ENCODE assay signal across 1 cellular context in the genomic region with DNA sequence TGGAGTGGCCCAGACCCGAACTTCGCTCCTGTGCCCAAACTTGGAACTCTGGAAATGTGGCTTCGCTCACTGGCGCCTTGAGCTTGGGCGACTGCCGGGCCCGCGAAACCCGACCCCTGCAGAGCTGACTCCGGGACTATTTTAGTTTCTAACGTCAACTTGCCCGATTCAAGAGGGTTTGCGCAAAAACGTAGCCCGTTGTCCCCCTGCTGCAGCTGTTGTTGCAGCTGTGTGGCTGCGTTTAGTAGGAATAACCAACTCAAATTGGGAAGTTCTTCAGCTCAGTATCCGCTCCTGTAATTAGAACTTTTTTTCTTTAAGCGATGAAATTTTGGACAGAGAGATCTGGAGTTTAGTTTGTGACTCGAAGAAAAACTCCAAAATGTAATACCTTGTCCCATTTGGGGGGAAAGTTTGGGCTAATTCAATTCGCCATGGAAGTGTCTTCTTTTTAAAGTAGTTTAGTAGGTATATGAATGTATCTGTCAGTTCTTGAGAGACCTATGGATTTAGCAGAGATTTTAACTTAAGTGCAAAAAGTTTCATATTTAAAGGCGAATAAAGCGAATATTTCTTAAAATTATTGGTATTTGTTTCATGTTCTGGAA.
A peak's percentile ranks its signal among the peaks of the same experiment; 100 is the strongest.
TF ChIP-seq lines count a peak whose summit lies in the region.

No MANE protein-coding gene starts in this region.

TF ChIP-seq in K562, 482 proteins besides CTCF, POLR2A, EP300 and RAD21 (continued from another document and continues in another):
- TF ChIP-seq, protein P1, sequence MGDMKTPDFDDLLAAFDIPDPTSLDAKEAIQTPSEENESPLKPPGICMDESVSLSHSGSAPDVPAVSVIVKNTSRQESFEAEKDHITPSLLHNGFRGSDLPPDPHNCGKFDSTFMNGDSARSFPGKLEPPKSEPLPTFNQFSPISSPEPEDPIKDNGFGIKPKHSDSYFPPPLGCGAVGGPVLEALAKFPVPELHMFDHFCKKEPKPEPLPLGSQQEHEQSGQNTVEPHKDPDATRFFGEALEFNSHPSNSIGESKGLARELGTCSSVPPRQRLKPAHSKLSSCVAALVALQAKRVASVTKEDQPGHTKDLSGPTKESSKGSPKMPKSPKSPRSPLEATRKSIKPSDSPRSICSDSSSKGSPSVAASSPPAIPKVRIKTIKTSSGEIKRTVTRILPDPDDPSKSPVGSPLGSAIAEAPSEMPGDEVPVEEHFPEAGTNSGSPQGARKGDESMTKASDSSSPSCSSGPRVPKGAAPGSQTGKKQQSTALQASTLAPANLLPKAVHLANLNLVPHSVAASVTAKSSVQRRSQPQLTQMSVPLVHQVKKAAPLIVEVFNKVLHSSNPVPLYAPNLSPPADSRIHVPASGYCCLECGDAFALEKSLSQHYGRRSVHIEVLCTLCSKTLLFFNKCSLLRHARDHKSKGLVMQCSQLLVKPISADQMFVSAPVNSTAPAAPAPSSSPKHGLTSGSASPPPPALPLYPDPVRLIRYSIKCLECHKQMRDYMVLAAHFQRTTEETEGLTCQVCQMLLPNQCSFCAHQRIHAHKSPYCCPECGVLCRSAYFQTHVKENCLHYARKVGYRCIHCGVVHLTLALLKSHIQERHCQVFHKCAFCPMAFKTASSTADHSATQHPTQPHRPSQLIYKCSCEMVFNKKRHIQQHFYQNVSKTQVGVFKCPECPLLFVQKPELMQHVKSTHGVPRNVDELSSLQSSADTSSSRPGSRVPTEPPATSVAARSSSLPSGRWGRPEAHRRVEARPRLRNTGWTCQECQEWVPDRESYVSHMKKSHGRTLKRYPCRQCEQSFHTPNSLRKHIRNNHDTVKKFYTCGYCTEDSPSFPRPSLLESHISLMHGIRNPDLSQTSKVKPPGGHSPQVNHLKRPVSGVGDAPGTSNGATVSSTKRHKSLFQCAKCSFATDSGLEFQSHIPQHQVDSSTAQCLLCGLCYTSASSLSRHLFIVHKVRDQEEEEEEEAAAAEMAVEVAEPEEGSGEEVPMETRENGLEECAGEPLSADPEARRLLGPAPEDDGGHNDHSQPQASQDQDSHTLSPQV (IDR thresholded peaks at IDR 0.05): no peak
- no peak for TF ChIP-seq PHF21A (IDR thresholded peaks at IDR 0.05; ENCODE audit: borderline replicate concordance, low read depth)
- TF ChIP-seq SIN3A (IDR thresholded peaks at IDR 0.05; ENCODE audit: borderline replicate concordance in 2 of 2, control insufficient read depth in 1 of 2, low read depth in 2 of 2, low read length in 2 of 2): 0 out of 4 replicates have a peak, but pooled peaks of 1 of the 2 experiments have one; percentile 76
- TF ChIP-seq, protein P2, sequence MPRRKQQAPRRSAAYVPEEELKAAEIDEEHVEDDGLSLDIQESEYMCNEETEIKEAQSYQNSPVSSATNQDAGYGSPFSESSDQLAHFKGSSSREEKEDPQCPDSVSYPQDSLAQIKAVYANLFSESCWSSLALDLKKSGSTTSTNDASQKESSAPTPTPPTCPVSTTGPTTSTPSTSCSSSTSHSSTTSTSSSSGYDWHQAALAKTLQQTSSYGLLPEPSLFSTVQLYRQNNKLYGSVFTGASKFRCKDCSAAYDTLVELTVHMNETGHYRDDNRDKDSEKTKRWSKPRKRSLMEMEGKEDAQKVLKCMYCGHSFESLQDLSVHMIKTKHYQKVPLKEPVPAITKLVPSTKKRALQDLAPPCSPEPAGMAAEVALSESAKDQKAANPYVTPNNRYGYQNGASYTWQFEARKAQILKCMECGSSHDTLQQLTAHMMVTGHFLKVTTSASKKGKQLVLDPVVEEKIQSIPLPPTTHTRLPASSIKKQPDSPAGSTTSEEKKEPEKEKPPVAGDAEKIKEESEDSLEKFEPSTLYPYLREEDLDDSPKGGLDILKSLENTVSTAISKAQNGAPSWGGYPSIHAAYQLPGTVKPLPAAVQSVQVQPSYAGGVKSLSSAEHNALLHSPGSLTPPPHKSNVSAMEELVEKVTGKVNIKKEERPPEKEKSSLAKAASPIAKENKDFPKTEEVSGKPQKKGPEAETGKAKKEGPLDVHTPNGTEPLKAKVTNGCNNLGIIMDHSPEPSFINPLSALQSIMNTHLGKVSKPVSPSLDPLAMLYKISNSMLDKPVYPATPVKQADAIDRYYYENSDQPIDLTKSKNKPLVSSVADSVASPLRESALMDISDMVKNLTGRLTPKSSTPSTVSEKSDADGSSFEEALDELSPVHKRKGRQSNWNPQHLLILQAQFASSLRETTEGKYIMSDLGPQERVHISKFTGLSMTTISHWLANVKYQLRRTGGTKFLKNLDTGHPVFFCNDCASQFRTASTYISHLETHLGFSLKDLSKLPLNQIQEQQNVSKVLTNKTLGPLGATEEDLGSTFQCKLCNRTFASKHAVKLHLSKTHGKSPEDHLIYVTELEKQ (CRISPR knock-in tag; IDR thresholded peaks at IDR 0.05): 0 out of 2 replicates have a peak, but pooled peaks have one; percentile 12
- 0 out of 2 replicates have a peak, but pooled peaks have one; percentile 52 for TF ChIP-seq ZNF140 (CRISPR knock-in tag; IDR thresholded peaks at IDR 0.05)
- no peak for TF ChIP-seq SIX5 (IDR thresholded peaks at IDR 0.05; ENCODE audit: borderline replicate concordance in 1 of 2, insufficient read depth in 1 of 2, low read depth in 1 of 2, low read length in 2 of 2)
- 0 out of 2 replicates have a peak, but pooled peaks have one; percentile 38 for TF ChIP-seq ZNF23 (CRISPR knock-in tag; IDR thresholded peaks at IDR 0.05)
- TF ChIP-seq BRD4 (IDR thresholded peaks at IDR 0.05): 0 out of 2 replicates have a peak, but pooled peaks have one; percentile 76
- TF ChIP-seq, protein P3, sequence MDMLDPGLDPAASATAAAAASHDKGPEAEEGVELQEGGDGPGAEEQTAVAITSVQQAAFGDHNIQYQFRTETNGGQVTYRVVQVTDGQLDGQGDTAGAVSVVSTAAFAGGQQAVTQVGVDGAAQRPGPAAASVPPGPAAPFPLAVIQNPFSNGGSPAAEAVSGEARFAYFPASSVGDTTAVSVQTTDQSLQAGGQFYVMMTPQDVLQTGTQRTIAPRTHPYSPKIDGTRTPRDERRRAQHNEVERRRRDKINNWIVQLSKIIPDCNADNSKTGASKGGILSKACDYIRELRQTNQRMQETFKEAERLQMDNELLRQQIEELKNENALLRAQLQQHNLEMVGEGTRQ (CRISPR knock-in tag; IDR thresholded peaks at IDR 0.05): no peak
- peak; percentile 6 for TF ChIP-seq CHD4 (IDR thresholded peaks at IDR 0.05; ENCODE audit: insufficient read depth, insufficient replicate concordance, low read depth, low read length, poor library complexity, severe bottlenecking)
- no peak for TF ChIP-seq POLR2AphosphoS2 (IDR thresholded peaks at IDR 0.05; ENCODE audit: low read length)
- TF ChIP-seq POLR3A (IDR thresholded peaks at IDR 0.05; ENCODE audit: borderline replicate concordance, extremely low read depth, insufficient read depth, insufficient read length): no peak
- TF ChIP-seq ZNF444 (CRISPR knock-in tag; IDR thresholded peaks at IDR 0.05): 0 out of 2 replicates have a peak, but pooled peaks have one; percentile 11
- TF ChIP-seq CEBPB (tag; IDR thresholded peaks at IDR 0.05): no peak
- TF ChIP-seq MYC (IDR thresholded peaks at IDR 0.05; ENCODE audit: low read depth, low read length): no peak
- TF ChIP-seq MYC (CRISPR knock-in tag; IDR thresholded peaks at IDR 0.05; ENCODE audit: borderline replicate concordance, low read depth): no peak; the same call in 1 of the 2 replicates
- TF ChIP-seq ZNF174 (CRISPR knock-in tag; IDR thresholded peaks at IDR 0.05): no peak
- TF ChIP-seq MTA2 (IDR thresholded peaks at IDR 0.05; ENCODE audit: low read depth): 0 out of 2 replicates have a peak, but pooled peaks have one; percentile 9
- no peak for TF ChIP-seq CHD2 (IDR thresholded peaks at IDR 0.05; ENCODE audit: low read depth, low read length)
- no peak for TF ChIP-seq ETV6 (IDR thresholded peaks at IDR 0.05; ENCODE audit: borderline replicate concordance in 1 of 2, low read depth in 2 of 2, low read length in 1 of 2)
- TF ChIP-seq ETV6 (CRISPR knock-in tag; IDR thresholded peaks at IDR 0.05; ENCODE audit: borderline replicate concordance): no peak
- TF ChIP-seq CHD1 (IDR thresholded peaks at IDR 0.05; ENCODE audit: low read length): peak; percentile 100
- TF ChIP-seq, protein P4, sequence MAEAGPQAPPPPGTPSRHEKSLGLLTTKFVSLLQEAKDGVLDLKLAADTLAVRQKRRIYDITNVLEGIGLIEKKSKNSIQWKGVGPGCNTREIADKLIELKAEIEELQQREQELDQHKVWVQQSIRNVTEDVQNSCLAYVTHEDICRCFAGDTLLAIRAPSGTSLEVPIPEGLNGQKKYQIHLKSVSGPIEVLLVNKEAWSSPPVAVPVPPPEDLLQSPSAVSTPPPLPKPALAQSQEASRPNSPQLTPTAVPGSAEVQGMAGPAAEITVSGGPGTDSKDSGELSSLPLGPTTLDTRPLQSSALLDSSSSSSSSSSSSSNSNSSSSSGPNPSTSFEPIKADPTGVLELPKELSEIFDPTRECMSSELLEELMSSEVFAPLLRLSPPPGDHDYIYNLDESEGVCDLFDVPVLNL (CRISPR knock-in tag; IDR thresholded peaks at IDR 0.05; ENCODE audit: low read depth): 0 out of 2 replicates have a peak, but pooled peaks have one; percentile 8
- no peak for TF ChIP-seq TBP (optimal IDR thresholded peaks at IDR 0.05; ENCODE audit: low read depth, low read length)
- TF ChIP-seq, protein P5, sequence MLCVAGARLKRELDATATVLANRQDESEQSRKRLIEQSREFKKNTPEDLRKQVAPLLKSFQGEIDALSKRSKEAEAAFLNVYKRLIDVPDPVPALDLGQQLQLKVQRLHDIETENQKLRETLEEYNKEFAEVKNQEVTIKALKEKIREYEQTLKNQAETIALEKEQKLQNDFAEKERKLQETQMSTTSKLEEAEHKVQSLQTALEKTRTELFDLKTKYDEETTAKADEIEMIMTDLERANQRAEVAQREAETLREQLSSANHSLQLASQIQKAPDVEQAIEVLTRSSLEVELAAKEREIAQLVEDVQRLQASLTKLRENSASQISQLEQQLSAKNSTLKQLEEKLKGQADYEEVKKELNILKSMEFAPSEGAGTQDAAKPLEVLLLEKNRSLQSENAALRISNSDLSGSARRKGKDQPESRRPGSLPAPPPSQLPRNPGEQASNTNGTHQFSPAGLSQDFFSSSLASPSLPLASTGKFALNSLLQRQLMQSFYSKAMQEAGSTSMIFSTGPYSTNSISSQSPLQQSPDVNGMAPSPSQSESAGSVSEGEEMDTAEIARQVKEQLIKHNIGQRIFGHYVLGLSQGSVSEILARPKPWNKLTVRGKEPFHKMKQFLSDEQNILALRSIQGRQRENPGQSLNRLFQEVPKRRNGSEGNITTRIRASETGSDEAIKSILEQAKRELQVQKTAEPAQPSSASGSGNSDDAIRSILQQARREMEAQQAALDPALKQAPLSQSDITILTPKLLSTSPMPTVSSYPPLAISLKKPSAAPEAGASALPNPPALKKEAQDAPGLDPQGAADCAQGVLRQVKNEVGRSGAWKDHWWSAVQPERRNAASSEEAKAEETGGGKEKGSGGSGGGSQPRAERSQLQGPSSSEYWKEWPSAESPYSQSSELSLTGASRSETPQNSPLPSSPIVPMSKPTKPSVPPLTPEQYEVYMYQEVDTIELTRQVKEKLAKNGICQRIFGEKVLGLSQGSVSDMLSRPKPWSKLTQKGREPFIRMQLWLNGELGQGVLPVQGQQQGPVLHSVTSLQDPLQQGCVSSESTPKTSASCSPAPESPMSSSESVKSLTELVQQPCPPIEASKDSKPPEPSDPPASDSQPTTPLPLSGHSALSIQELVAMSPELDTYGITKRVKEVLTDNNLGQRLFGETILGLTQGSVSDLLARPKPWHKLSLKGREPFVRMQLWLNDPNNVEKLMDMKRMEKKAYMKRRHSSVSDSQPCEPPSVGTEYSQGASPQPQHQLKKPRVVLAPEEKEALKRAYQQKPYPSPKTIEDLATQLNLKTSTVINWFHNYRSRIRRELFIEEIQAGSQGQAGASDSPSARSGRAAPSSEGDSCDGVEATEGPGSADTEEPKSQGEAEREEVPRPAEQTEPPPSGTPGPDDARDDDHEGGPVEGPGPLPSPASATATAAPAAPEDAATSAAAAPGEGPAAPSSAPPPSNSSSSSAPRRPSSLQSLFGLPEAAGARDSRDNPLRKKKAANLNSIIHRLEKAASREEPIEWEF (CRISPR knock-in tag; IDR thresholded peaks at IDR 0.05): no peak
- no peak for TF ChIP-seq COPS2 (conservative IDR thresholded peaks at IDR 0.05)
- TF ChIP-seq ZNF668 (CRISPR knock-in tag; IDR thresholded peaks at IDR 0.05): no peak
- TF ChIP-seq GTF2E2 (tag; IDR thresholded peaks at IDR 0.05): no peak
- TF ChIP-seq, protein P6, sequence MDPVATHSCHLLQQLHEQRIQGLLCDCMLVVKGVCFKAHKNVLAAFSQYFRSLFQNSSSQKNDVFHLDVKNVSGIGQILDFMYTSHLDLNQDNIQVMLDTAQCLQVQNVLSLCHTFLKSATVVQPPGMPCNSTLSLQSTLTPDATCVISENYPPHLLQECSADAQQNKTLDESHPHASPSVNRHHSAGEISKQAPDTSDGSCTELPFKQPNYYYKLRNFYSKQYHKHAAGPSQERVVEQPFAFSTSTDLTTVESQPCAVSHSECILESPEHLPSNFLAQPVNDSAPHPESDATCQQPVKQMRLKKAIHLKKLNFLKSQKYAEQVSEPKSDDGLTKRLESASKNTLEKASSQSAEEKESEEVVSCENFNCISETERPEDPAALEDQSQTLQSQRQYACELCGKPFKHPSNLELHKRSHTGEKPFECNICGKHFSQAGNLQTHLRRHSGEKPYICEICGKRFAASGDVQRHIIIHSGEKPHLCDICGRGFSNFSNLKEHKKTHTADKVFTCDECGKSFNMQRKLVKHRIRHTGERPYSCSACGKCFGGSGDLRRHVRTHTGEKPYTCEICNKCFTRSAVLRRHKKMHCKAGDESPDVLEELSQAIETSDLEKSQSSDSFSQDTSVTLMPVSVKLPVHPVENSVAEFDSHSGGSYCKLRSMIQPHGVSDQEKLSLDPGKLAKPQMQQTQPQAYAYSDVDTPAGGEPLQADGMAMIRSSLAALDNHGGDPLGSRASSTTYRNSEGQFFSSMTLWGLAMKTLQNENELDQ (CRISPR knock-in tag; IDR thresholded peaks at IDR 0.05; ENCODE audit: borderline replicate concordance): peak; percentile 78; the same call in 1 of the 2 replicates
- TF ChIP-seq, protein P7, sequence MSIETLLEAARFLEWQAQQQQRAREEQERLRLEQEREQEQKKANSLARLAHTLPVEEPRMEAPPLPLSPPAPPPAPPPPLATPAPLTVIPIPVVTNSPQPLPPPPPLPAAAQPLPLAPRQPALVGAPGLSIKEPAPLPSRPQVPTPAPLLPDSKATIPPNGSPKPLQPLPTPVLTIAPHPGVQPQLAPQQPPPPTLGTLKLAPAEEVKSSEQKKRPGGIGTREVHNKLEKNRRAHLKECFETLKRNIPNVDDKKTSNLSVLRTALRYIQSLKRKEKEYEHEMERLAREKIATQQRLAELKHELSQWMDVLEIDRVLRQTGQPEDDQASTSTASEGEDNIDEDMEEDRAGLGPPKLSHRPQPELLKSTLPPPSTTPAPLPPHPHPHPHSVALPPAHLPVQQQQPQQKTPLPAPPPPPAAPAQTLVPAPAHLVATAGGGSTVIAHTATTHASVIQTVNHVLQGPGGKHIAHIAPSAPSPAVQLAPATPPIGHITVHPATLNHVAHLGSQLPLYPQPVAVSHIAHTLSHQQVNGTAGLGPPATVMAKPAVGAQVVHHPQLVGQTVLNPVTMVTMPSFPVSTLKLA (conservative IDR thresholded peaks at IDR 0.05): no peak
- TF ChIP-seq KDM5B (IDR thresholded peaks at IDR 0.05; ENCODE audit: insufficient replicate concordance, low read depth, low read length): no peak
- TF ChIP-seq, protein P8, sequence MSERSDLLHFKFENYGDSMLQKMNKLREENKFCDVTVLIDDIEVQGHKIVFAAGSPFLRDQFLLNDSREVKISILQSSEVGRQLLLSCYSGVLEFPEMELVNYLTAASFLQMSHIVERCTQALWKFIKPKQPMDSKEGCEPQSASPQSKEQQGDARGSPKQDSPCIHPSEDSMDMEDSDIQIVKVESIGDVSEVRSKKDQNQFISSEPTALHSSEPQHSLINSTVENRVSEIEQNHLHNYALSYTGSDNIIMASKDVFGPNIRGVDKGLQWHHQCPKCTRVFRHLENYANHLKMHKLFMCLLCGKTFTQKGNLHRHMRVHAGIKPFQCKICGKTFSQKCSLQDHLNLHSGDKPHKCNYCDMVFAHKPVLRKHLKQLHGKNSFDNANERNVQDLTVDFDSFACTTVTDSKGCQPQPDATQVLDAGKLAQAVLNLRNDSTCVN (CRISPR knock-in tag; IDR thresholded peaks at IDR 0.05): no peak
